ENCODE assay signal across 6 cellular contexts in genomic region chr12:57517718-57518117, GRCh38. TPM values are rescaled to one million over a fixed set of nuclear protein-coding genes. Genes with fewer than 3 reads are reported as not detected.
DNase-seq lines count a peak whose midpoint lies in the region; ATAC-seq, FAIRE-seq and TF ChIP-seq lines count a peak whose summit lies in the region.
"Not testable (repeated sequence)": the region's sequence is repeated elsewhere in the genome, so short reads cannot be mapped to it uniquely, and the experiment has no call there.

No MANE protein-coding gene starts in this region.

- H3K27ac ChIP-seq in A549 (peak overlapping the region in 1 of 2 experiments; percentile 95; a peak in 2 of 6 replicates), cingulate gyrus (ENCODE audit: low read depth, low read length) (peak overlapping the region; percentile 74), gastrocnemius medialis (peak overlapping the region; percentile 93 to 98 (median 96))
- not testable (repeated sequence) for H3K27ac ChIP-seq in HUES48 (ENCODE audit: low read depth, low read length); HepG2 (ENCODE audit: extremely low read length, insufficient read depth, low read length)

- WGBS in A549 (ENCODE audit: missing lambda C conversion rate): 93% methylated on average over 10 of the region's 10 CpGs
- WGBS in HepG2 (ENCODE audit: low lambda C conversion rate): 93% methylated on average over 10 of the region's 10 CpGs

- POLR2A ChIA-PET in A549 (lab: Yijun Ruan, JAX): interaction anchor here (0.5 kb wide), 1 partner anchor 92 kb away, joined by 7 read pairs; no protein-coding TSS in a partner anchor
- POLR2A ChIA-PET in HepG2 (lab: Yijun Ruan, JAX): interaction anchor here (1.0 to 7.8 kb wide), 9 partner anchors 14 to 83 kb away, joined by 3 to 90 read pairs (median 4); partner anchors contain the start of genes DCTN2, INHBC and PIP4K2C

- H3K9me3 ChIP-seq in A549; HUES48 (ENCODE audit: control insufficient read depth, insufficient read depth, low read length); HepG2 (ENCODE audit: low read length); gastrocnemius medialis: not testable (repeated sequence)

- not testable (repeated sequence) for H3K27me3 ChIP-seq in HUES48 (ENCODE audit: control insufficient read depth, insufficient read depth, low read length); HepG2 (ENCODE audit: control insufficient read depth in 1 of 2, insufficient read depth in 2 of 2, low read length in 2 of 2); gastrocnemius medialis

- TF ChIP-seq RAD21 in A549 (conservative IDR thresholded peaks at IDR 0.05 in 1 of 2, IDR thresholded peaks at IDR 0.05 in 1 of 2); HepG2 (CRISPR knock-in tag; IDR thresholded peaks at IDR 0.05): not testable (repeated sequence)

- not testable (repeated sequence) for FAIRE-seq in A549 (lab: Jason Lieb, UNC); HepG2 (lab: Jason Lieb, UNC)

- peaks cover 35% of the 10 kb centered on the region for H4K20me1 ChIP-seq in HepG2 (ENCODE audit: insufficient read depth, low read length)

- H3K4me2 ChIP-seq in A549 (peak overlapping the region; percentile 91), HepG2 (ENCODE audit: low read depth, low read length) (peak overlapping the region; percentile 85; the same call in 1 of the 2 replicates)

- peaks cover 24% of the 10 kb centered on the region for H3K79me2 ChIP-seq in HepG2 (ENCODE audit: insufficient read depth, low read length)

- intact Hi-C loops in HepG2 (cut with micrococcal nuclease; ENCODE audit: unreplicated experiment); gastrocnemius medialis (cut with DNase I; ENCODE audit: low total_unique reads): not testable (repeated sequence)

- H3K36me3 ChIP-seq in HUES48 (ENCODE audit: control insufficient read depth, insufficient read depth, low read length): peaks cover 66% of the 10 kb centered on the region
- peaks cover 20 to 46% of the 10 kb centered on the region in 2 experiments for H3K36me3 ChIP-seq in HepG2 (replicated peaks in 1 of 2; ENCODE audit: control insufficient read depth in 1 of 2, insufficient read depth in 2 of 2, low read length in 2 of 2)
- peaks cover 6 to 49% of the 10 kb centered on the region in 2 donors for H3K36me3 ChIP-seq in gastrocnemius medialis

- not testable (repeated sequence) for TF ChIP-seq POLR2A in A549 (IDR thresholded peaks at IDR 0.05; ENCODE audit: low read length); HepG2 (IDR thresholded peaks at IDR 0.05; ENCODE audit: insufficient read depth in 1 of 2, low read depth in 2 of 2, low read length in 2 of 2); gastrocnemius medialis (IDR thresholded peaks at IDR 0.05)

- TF ChIP-seq CTCF in A549 (IDR thresholded peaks at IDR 0.05); HepG2 (CRISPR knock-in tag; IDR thresholded peaks at IDR 0.05); gastrocnemius medialis (IDR thresholded peaks at IDR 0.05 in 4 of 5, conservative IDR thresholded peaks at IDR 0.05 in 1 of 5): not testable (repeated sequence)

- not testable (repeated sequence) for ATAC-seq in A549, HepG2, gastrocnemius medialis

- peaks cover 76% of the 10 kb centered on the region for H3K36me3 Mint-ChIP-seq in activated T-cell treated with anti-CD3 and anti-CD28 coated beads, Interleukin-2, amount 50 U/mL, for 24 hours (ENCODE audit: low read depth)

- not testable (repeated sequence) for H3K27me3 Mint-ChIP-seq in activated T-cell treated with anti-CD3 and anti-CD28 coated beads, Interleukin-2, amount 50 U/mL, for 24 hours

- not testable (repeated sequence) for H2AFZ ChIP-seq in HepG2 (ENCODE audit: low read length)

- H3K4me1 ChIP-seq in A549: peaks cover 42% of the 10 kb centered on the region
- H3K4me1 ChIP-seq in HUES48 (ENCODE audit: control insufficient read depth, insufficient read depth, low read length): peaks cover 15% of the 10 kb centered on the region
- H3K4me1 ChIP-seq in HepG2 (ENCODE audit: insufficient read depth, low read length): peaks cover 31% of the 10 kb centered on the region
- H3K4me1 ChIP-seq in gastrocnemius medialis: peaks cover 39 to 43% of the 10 kb centered on the region in 2 donors

- TF ChIP-seq EP300 in A549 (IDR thresholded peaks at IDR 0.05); HepG2 (IDR thresholded peaks at IDR 0.05; ENCODE audit: low read depth in 2 of 2, low read length in 2 of 2); HepG2 (CRISPR knock-in tag; IDR thresholded peaks at IDR 0.05; ENCODE audit: borderline replicate concordance): not testable (repeated sequence)

- peak overlapping the region; percentile 100 for H3K27ac Mint-ChIP-seq in activated T-cell treated with anti-CD3 and anti-CD28 coated beads, Interleukin-2, amount 50 U/mL, for 24 hours

- peak overlapping the region; percentile 85; the same call in 1 of the 3 replicates for H3K4me3 ChIP-seq in A549
- 0 out of 2 replicates have a peak overlapping the region, but pooled peaks have one; percentile 7 for H3K4me3 ChIP-seq in HUES48 (ENCODE audit: low read depth, low read length)
- H3K4me3 ChIP-seq in HepG2 (replicated peaks in 1 of 3; ENCODE audit: insufficient read depth in 1 of 3, low read depth in 2 of 3, low read length in 3 of 3): not testable (repeated sequence)
- peak overlapping the region; percentile 42 to 84 (median 80) for H3K4me3 ChIP-seq in gastrocnemius medialis

- in situ Hi-C loops in HepG2 (cut with HindIII; ENCODE audit: extremely low pct_ligation_motif_present, low pct_unique_long_range_greater_than_20kb): not testable (repeated sequence)
- in situ Hi-C loops in gastrocnemius medialis (cut with MboI; ENCODE audit: low sequenced_read_pairs in 4 of 4): loop anchor here in 1 of 4 donors (25.0 kb wide), 1 partner anchor 880 kb away; the partner anchor contains the start of genes ATP5F1B and BAZ2A

- H3K9ac ChIP-seq in HUES48 (ENCODE audit: low read depth, low read length): not testable (repeated sequence)
- H3K9ac ChIP-seq in HepG2 (ENCODE audit: insufficient read depth, low read depth, low read length): peak overlapping the region; percentile 100; the same call in 1 of the 2 replicates

- BruUV-seq in HepG2 (replicated peaks; lab: Mats Ljungman, UMichigan): not testable (repeated sequence)

- H3K4me3 Mint-ChIP-seq in activated T-cell treated with anti-CD3 and anti-CD28 coated beads, Interleukin-2, amount 50 U/mL, for 24 hours: peak overlapping the region; percentile 94

- peaks cover 52% of the 10 kb centered on the region for H3K4me1 Mint-ChIP-seq in activated T-cell treated with anti-CD3 and anti-CD28 coated beads, Interleukin-2, amount 50 U/mL, for 24 hours (ENCODE audit: low read depth)

- CTCF ChIA-PET in A549 (lab: Yijun Ruan, JAX): interaction anchor here (0.7 to 1.9 kb wide), 5 partner anchors 13 to 274 kb away, joined by 3 to 4 read pairs (median 3); no protein-coding TSS in a partner anchor
- CTCF ChIA-PET in HepG2 (lab: Yijun Ruan, JAX; ENCODE audit: low intra/inter-chr PET ratio, low total read pairs): not testable (repeated sequence)

- not testable (repeated sequence) for H3K9me3 Mint-ChIP-seq in activated T-cell treated with anti-CD3 and anti-CD28 coated beads, Interleukin-2, amount 50 U/mL, for 24 hours

- not testable (repeated sequence) for DNase-seq in A549 (ENCODE audit: low read depth in 1 of 2, low spot score in 1 of 2); activated T-cell treated with anti-CD3 and anti-CD28 coated beads, Interleukin-2, amount 50 U/mL, for 24 hours; HepG2 (ENCODE audit: low spot score); gastrocnemius medialis

RNA-seq across cellular contexts. Expression of gene DDIT3, which starts 2.6 kb away (rescaled TPM):
- polyA plus RNA-seq in A549 (2011; rRNA removed) (73.1 and 93.0 TPM in 2 replicates), A549 (2017; fragmentation: RNase III; extraction: RNeasy Plus Mini Kit Qiagen cat#74134 plus additional on column Dnase treatment) (11.5 to 16.0 TPM (median 13.5 TPM) in 3 replicates), HepG2 (2011; rRNA removed) (45.2 and 48.7 TPM in 2 replicates)
- 23.4 and 24.8 TPM in 2 replicates for polyA plus RNA-seq in A549 (2012; cell fraction: cytosol; rRNA removed)
- 27.5 and 41.9 TPM in 2 replicates for polyA plus RNA-seq in A549 (2012; cell fraction: nucleus; rRNA removed)
- polyA minus RNA-seq in A549 (2011; rRNA and poly(A)+ RNA removed): 34.1 and 35.5 TPM in 2 replicates
- total RNA-seq in HepG2 (2016; rRNA removed; fragmentation: Illumina TruSeq; extraction: Trizol) (17.5 and 27.5 TPM in 2 replicates), gastrocnemius medialis (10 to 100 TPM; 11.8 to 46.4 (median 17.1) TPM)
- 13.2 and 15.7 TPM in 2 replicates for total RNA-seq in HepG2 (2016; cell fraction: cytosol; rRNA removed; fragmentation: Illumina TruSeq; extraction: Trizol; ENCODE audit: low read depth)
- 20.9 and 30.4 TPM in 2 replicates for total RNA-seq in HepG2 (2016; cell fraction: insoluble cytoplasmic fraction; rRNA removed; fragmentation: Illumina TruSeq; extraction: Trizol)
- total RNA-seq in HepG2 (2016; cell fraction: membrane; rRNA removed; fragmentation: Illumina TruSeq; extraction: Trizol): 15.9 and 19.3 TPM in 2 replicates
- total RNA-seq in HepG2 (2016; cell fraction: nucleus; rRNA removed; fragmentation: Illumina TruSeq; extraction: Trizol): 37.8 and 43.6 TPM in 2 replicates
- 22.9 and 23.5 TPM in 2 replicates for polyA plus RNA-seq in HepG2 (2011; cell fraction: cytosol; rRNA removed)
- polyA plus RNA-seq in HepG2 (2011; cell fraction: nucleus; rRNA removed): 90.1 and 90.7 TPM in 2 replicates
- 29.8 and 51.1 TPM in 2 replicates for polyA plus RNA-seq in HepG2 (2012)
- polyA plus RNA-seq in HepG2 (2016; cell fraction: cytosol; fragmentation: Illumina TruSeq; extraction: Trizol; ENCODE audit: low read depth): 8.3 and 8.5 TPM in 2 replicates
- 16.7 and 17.7 TPM in 2 replicates for polyA plus RNA-seq in HepG2 (2016; cell fraction: insoluble cytoplasmic fraction; fragmentation: Illumina TruSeq; extraction: Trizol; ENCODE audit: low read depth)
- 9.9 and 11.5 TPM in 2 replicates for polyA plus RNA-seq in HepG2 (2016; cell fraction: membrane; fragmentation: Illumina TruSeq; extraction: Trizol; ENCODE audit: low read depth)
- 85.6 and 93.4 TPM in 2 replicates for polyA plus RNA-seq in HepG2 (2016; cell fraction: nucleus; fragmentation: Illumina TruSeq; extraction: Trizol; ENCODE audit: insufficient read depth, low read depth)
- polyA minus RNA-seq in HepG2 (2011; rRNA and poly(A)+ RNA removed; ENCODE audit: low replicate concordance): 11.9 and 14.2 TPM in 2 replicates
- 6.3 and 7.4 TPM in 2 replicates for polyA minus RNA-seq in HepG2 (2011; cell fraction: cytosol; rRNA and poly(A)+ RNA removed)
- 43.4 and 45.6 TPM in 2 replicates for polyA minus RNA-seq in HepG2 (2011; cell fraction: nucleus; rRNA and poly(A)+ RNA removed)

RNA-seq across cellular contexts. Expression of gene MBD6, which starts 4.9 kb away (rescaled TPM):
- polyA plus RNA-seq in A549 (2011; rRNA removed) (4.6 and 7.3 TPM in 2 replicates), A549 (2017; fragmentation: RNase III; extraction: RNeasy Plus Mini Kit Qiagen cat#74134 plus additional on column Dnase treatment) (18.7 to 25.3 TPM (median 24.2 TPM) in 3 replicates), HepG2 (2011; rRNA removed) (5.9 and 6.1 TPM in 2 replicates)
- 6.5 and 10.2 TPM in 2 replicates for polyA plus RNA-seq in A549 (2012; cell fraction: cytosol; rRNA removed)
- 23.1 and 25.7 TPM in 2 replicates for polyA plus RNA-seq in A549 (2012; cell fraction: nucleus; rRNA removed)
- polyA minus RNA-seq in A549 (2011; rRNA and poly(A)+ RNA removed): 10.5 and 16.5 TPM in 2 replicates
- total RNA-seq in HepG2 (2016; rRNA removed; fragmentation: Illumina TruSeq; extraction: Trizol) (4.1 and 5.1 TPM in 2 replicates), gastrocnemius medialis (10 to 100 TPM in 3 of 4 donors, 1 to 10 TPM in 1; 5.5 to 20.3 (median 12.9) TPM)
- total RNA-seq in HepG2 (2016; cell fraction: cytosol; rRNA removed; fragmentation: Illumina TruSeq; extraction: Trizol; ENCODE audit: low read depth): 4.8 and 5.3 TPM in 2 replicates
- 4.0 and 5.3 TPM in 2 replicates for total RNA-seq in HepG2 (2016; cell fraction: insoluble cytoplasmic fraction; rRNA removed; fragmentation: Illumina TruSeq; extraction: Trizol)
- 6.2 and 8.8 TPM in 2 replicates for total RNA-seq in HepG2 (2016; cell fraction: membrane; rRNA removed; fragmentation: Illumina TruSeq; extraction: Trizol)
- 6.5 and 10.2 TPM in 2 replicates for total RNA-seq in HepG2 (2016; cell fraction: nucleus; rRNA removed; fragmentation: Illumina TruSeq; extraction: Trizol)
- 1.1 and 1.8 TPM in 2 replicates for polyA plus RNA-seq in HepG2 (2011; cell fraction: cytosol; rRNA removed)
- polyA plus RNA-seq in HepG2 (2011; cell fraction: nucleus; rRNA removed): 36.0 and 45.9 TPM in 2 replicates
- 22.8 and 22.9 TPM in 2 replicates for polyA plus RNA-seq in HepG2 (2012)
- polyA plus RNA-seq in HepG2 (2016; cell fraction: cytosol; fragmentation: Illumina TruSeq; extraction: Trizol; ENCODE audit: low read depth): 3.4 and 4.1 TPM in 2 replicates
- 15.7 and 15.8 TPM in 2 replicates for polyA plus RNA-seq in HepG2 (2016; cell fraction: insoluble cytoplasmic fraction; fragmentation: Illumina TruSeq; extraction: Trizol; ENCODE audit: low read depth)
- polyA plus RNA-seq in HepG2 (2016; cell fraction: membrane; fragmentation: Illumina TruSeq; extraction: Trizol; ENCODE audit: low read depth): 16.1 and 18.3 TPM in 2 replicates
- 57.7 and 62.7 TPM in 2 replicates for polyA plus RNA-seq in HepG2 (2016; cell fraction: nucleus; fragmentation: Illumina TruSeq; extraction: Trizol; ENCODE audit: insufficient read depth, low read depth)
- polyA minus RNA-seq in HepG2 (2011; rRNA and poly(A)+ RNA removed; ENCODE audit: low replicate concordance): 5.7 and 10.6 TPM in 2 replicates
- 5.4 and 10.1 TPM in 2 replicates for polyA minus RNA-seq in HepG2 (2011; cell fraction: cytosol; rRNA and poly(A)+ RNA removed)
- polyA minus RNA-seq in HepG2 (2011; cell fraction: nucleus; rRNA and poly(A)+ RNA removed): 15.7 and 16.7 TPM in 2 replicates

RNA-seq across cellular contexts. Expression of gene DCTN2, which starts 29.3 kb away (rescaled TPM):
- 140 and 169 TPM in 2 replicates for polyA plus RNA-seq in A549 (2011; rRNA removed)
- polyA plus RNA-seq in A549 (2012; cell fraction: cytosol; rRNA removed): 83.3 and 106 TPM in 2 replicates
- polyA plus RNA-seq in A549 (2012; cell fraction: nucleus; rRNA removed): 139 and 202 TPM in 2 replicates
- 203 to 211 TPM (median 211 TPM) in 3 replicates for polyA plus RNA-seq in A549 (2017; fragmentation: RNase III; extraction: RNeasy Plus Mini Kit Qiagen cat#74134 plus additional on column Dnase treatment)
- 155 and 160 TPM in 2 replicates for polyA minus RNA-seq in A549 (2011; rRNA and poly(A)+ RNA removed)
- total RNA-seq in HepG2 (2016; rRNA removed; fragmentation: Illumina TruSeq; extraction: Trizol): 72.0 and 75.5 TPM in 2 replicates
- 16.3 and 20.3 TPM in 2 replicates for total RNA-seq in HepG2 (2016; cell fraction: cytosol; rRNA removed; fragmentation: Illumina TruSeq; extraction: Trizol; ENCODE audit: low read depth)
- total RNA-seq in HepG2 (2016; cell fraction: insoluble cytoplasmic fraction; rRNA removed; fragmentation: Illumina TruSeq; extraction: Trizol): 63.9 and 76.9 TPM in 2 replicates
- 38.0 and 40.0 TPM in 2 replicates for total RNA-seq in HepG2 (2016; cell fraction: membrane; rRNA removed; fragmentation: Illumina TruSeq; extraction: Trizol)
- 43.6 and 51.0 TPM in 2 replicates for total RNA-seq in HepG2 (2016; cell fraction: nucleus; rRNA removed; fragmentation: Illumina TruSeq; extraction: Trizol)
- polyA plus RNA-seq in HepG2 (2011; rRNA removed): 77.4 and 85.7 TPM in 2 replicates
- polyA plus RNA-seq in HepG2 (2011; cell fraction: cytosol; rRNA removed): 82.2 and 86.7 TPM in 2 replicates
- 67.6 and 71.9 TPM in 2 replicates for polyA plus RNA-seq in HepG2 (2011; cell fraction: nucleus; rRNA removed)
- polyA plus RNA-seq in HepG2 (2012): 70.0 and 93.9 TPM in 2 replicates
- 26.7 and 27.0 TPM in 2 replicates for polyA plus RNA-seq in HepG2 (2016; cell fraction: cytosol; fragmentation: Illumina TruSeq; extraction: Trizol; ENCODE audit: low read depth)
- polyA plus RNA-seq in HepG2 (2016; cell fraction: insoluble cytoplasmic fraction; fragmentation: Illumina TruSeq; extraction: Trizol; ENCODE audit: low read depth): 106 and 134 TPM in 2 replicates
- 43.7 and 48.7 TPM in 2 replicates for polyA plus RNA-seq in HepG2 (2016; cell fraction: membrane; fragmentation: Illumina TruSeq; extraction: Trizol; ENCODE audit: low read depth)
- polyA plus RNA-seq in HepG2 (2016; cell fraction: nucleus; fragmentation: Illumina TruSeq; extraction: Trizol; ENCODE audit: insufficient read depth, low read depth): 110 and 115 TPM in 2 replicates
- polyA minus RNA-seq in HepG2 (2011; rRNA and poly(A)+ RNA removed; ENCODE audit: low replicate concordance): 76.1 and 154 TPM in 2 replicates
- 60.3 and 62.5 TPM in 2 replicates for polyA minus RNA-seq in HepG2 (2011; cell fraction: cytosol; rRNA and poly(A)+ RNA removed)
- 49.6 and 54.1 TPM in 2 replicates for polyA minus RNA-seq in HepG2 (2011; cell fraction: nucleus; rRNA and poly(A)+ RNA removed)
- 100 to 1,000 TPM; 147 to 265 (median 177) TPM for total RNA-seq in gastrocnemius medialis

RNA-seq across cellular contexts. Expression of gene MARS1, which starts 29.9 kb away (rescaled TPM):
- polyA plus RNA-seq in A549 (2011; rRNA removed) (372 and 406 TPM in 2 replicates), A549 (2017; fragmentation: RNase III; extraction: RNeasy Plus Mini Kit Qiagen cat#74134 plus additional on column Dnase treatment) (209 to 230 TPM (median 227 TPM) in 3 replicates), HepG2 (2011; rRNA removed) (115 and 167 TPM in 2 replicates)
- 236 and 247 TPM in 2 replicates for polyA plus RNA-seq in A549 (2012; cell fraction: cytosol; rRNA removed)
- 504 and 527 TPM in 2 replicates for polyA plus RNA-seq in A549 (2012; cell fraction: nucleus; rRNA removed)
- polyA minus RNA-seq in A549 (2011; rRNA and poly(A)+ RNA removed): 428 and 497 TPM in 2 replicates
- total RNA-seq in HepG2 (2016; rRNA removed; fragmentation: Illumina TruSeq; extraction: Trizol) (177 and 181 TPM in 2 replicates), gastrocnemius medialis (10 to 100 TPM; 37.7 to 81.1 (median 42.0) TPM)
- 69.2 and 77.6 TPM in 2 replicates for total RNA-seq in HepG2 (2016; cell fraction: cytosol; rRNA removed; fragmentation: Illumina TruSeq; extraction: Trizol; ENCODE audit: low read depth)
- total RNA-seq in HepG2 (2016; cell fraction: insoluble cytoplasmic fraction; rRNA removed; fragmentation: Illumina TruSeq; extraction: Trizol): 178 and 182 TPM in 2 replicates
- 116 and 124 TPM in 2 replicates for total RNA-seq in HepG2 (2016; cell fraction: membrane; rRNA removed; fragmentation: Illumina TruSeq; extraction: Trizol)
- total RNA-seq in HepG2 (2016; cell fraction: nucleus; rRNA removed; fragmentation: Illumina TruSeq; extraction: Trizol): 147 and 177 TPM in 2 replicates
- 90.1 and 98.7 TPM in 2 replicates for polyA plus RNA-seq in HepG2 (2011; cell fraction: cytosol; rRNA removed)
- polyA plus RNA-seq in HepG2 (2011; cell fraction: nucleus; rRNA removed): 450 and 538 TPM in 2 replicates
- 160 and 209 TPM in 2 replicates for polyA plus RNA-seq in HepG2 (2012)
- polyA plus RNA-seq in HepG2 (2016; cell fraction: cytosol; fragmentation: Illumina TruSeq; extraction: Trizol; ENCODE audit: low read depth): 68.2 and 75.1 TPM in 2 replicates
- 150 and 162 TPM in 2 replicates for polyA plus RNA-seq in HepG2 (2016; cell fraction: insoluble cytoplasmic fraction; fragmentation: Illumina TruSeq; extraction: Trizol; ENCODE audit: low read depth)
- 87.9 and 114 TPM in 2 replicates for polyA plus RNA-seq in HepG2 (2016; cell fraction: membrane; fragmentation: Illumina TruSeq; extraction: Trizol; ENCODE audit: low read depth)
- 239 and 240 TPM in 2 replicates for polyA plus RNA-seq in HepG2 (2016; cell fraction: nucleus; fragmentation: Illumina TruSeq; extraction: Trizol; ENCODE audit: insufficient read depth, low read depth)
- polyA minus RNA-seq in HepG2 (2011; rRNA and poly(A)+ RNA removed; ENCODE audit: low replicate concordance): 242 and 269 TPM in 2 replicates
- 76.3 and 117 TPM in 2 replicates for polyA minus RNA-seq in HepG2 (2011; cell fraction: cytosol; rRNA and poly(A)+ RNA removed)
- 213 and 244 TPM in 2 replicates for polyA minus RNA-seq in HepG2 (2011; cell fraction: nucleus; rRNA and poly(A)+ RNA removed)

RNA-seq across cellular contexts. Expression of gene KIF5A, which starts 32.1 kb away (rescaled TPM):
- polyA plus RNA-seq in A549 (2011; rRNA removed): 0.89 and 0.90 TPM in 2 replicates
- 0.23 and 0.24 TPM in 2 replicates for polyA plus RNA-seq in A549 (2012; cell fraction: cytosol; rRNA removed)
- 0.56 and 0.67 TPM in 2 replicates for polyA plus RNA-seq in A549 (2012; cell fraction: nucleus; rRNA removed)
- polyA plus RNA-seq in A549 (2017; fragmentation: RNase III; extraction: RNeasy Plus Mini Kit Qiagen cat#74134 plus additional on column Dnase treatment): 0.45 to 0.61 TPM (median 0.55 TPM) in 3 replicates
- polyA minus RNA-seq in A549 (2011; rRNA and poly(A)+ RNA removed): 0.58 and 0.63 TPM in 2 replicates
- total RNA-seq in HepG2 (2016; rRNA removed; fragmentation: Illumina TruSeq; extraction: Trizol): 1.1 and 1.6 TPM in 2 replicates
- total RNA-seq in HepG2 (2016; cell fraction: cytosol; rRNA removed; fragmentation: Illumina TruSeq; extraction: Trizol; ENCODE audit: low read depth): 0.18 and 0.71 TPM in 2 replicates
- 0.91 and 1.5 TPM in 2 replicates for total RNA-seq in HepG2 (2016; cell fraction: insoluble cytoplasmic fraction; rRNA removed; fragmentation: Illumina TruSeq; extraction: Trizol)
- total RNA-seq in HepG2 (2016; cell fraction: membrane; rRNA removed; fragmentation: Illumina TruSeq; extraction: Trizol): 0.37 and 0.41 TPM in 2 replicates
- 3.2 and 3.6 TPM in 2 replicates for total RNA-seq in HepG2 (2016; cell fraction: nucleus; rRNA removed; fragmentation: Illumina TruSeq; extraction: Trizol)
- polyA plus RNA-seq in HepG2 (2011; rRNA removed): 10.3 and 11.9 TPM in 2 replicates
- 2.9 and 3.5 TPM in 2 replicates for polyA plus RNA-seq in HepG2 (2011; cell fraction: cytosol; rRNA removed)
- polyA plus RNA-seq in HepG2 (2011; cell fraction: nucleus; rRNA removed): 35.5 and 41.8 TPM in 2 replicates
- polyA plus RNA-seq in HepG2 (2012): 8.0 and 9.1 TPM in 2 replicates
- 0.12 and 0.15 TPM in 2 replicates for polyA plus RNA-seq in HepG2 (2016; cell fraction: cytosol; fragmentation: Illumina TruSeq; extraction: Trizol; ENCODE audit: low read depth)
- polyA plus RNA-seq in HepG2 (2016; cell fraction: insoluble cytoplasmic fraction; fragmentation: Illumina TruSeq; extraction: Trizol; ENCODE audit: low read depth): 0.97 and 1.1 TPM in 2 replicates
- polyA plus RNA-seq in HepG2 (2016; cell fraction: membrane; fragmentation: Illumina TruSeq; extraction: Trizol; ENCODE audit: low read depth): 0.27 and 0.29 TPM in 2 replicates
- 7.8 and 8.7 TPM in 2 replicates for polyA plus RNA-seq in HepG2 (2016; cell fraction: nucleus; fragmentation: Illumina TruSeq; extraction: Trizol; ENCODE audit: insufficient read depth, low read depth)
- polyA minus RNA-seq in HepG2 (2011; rRNA and poly(A)+ RNA removed; ENCODE audit: low replicate concordance): 0.02 and 2.8 TPM in 2 replicates
- 1.9 and 3.0 TPM in 2 replicates for polyA minus RNA-seq in HepG2 (2011; cell fraction: cytosol; rRNA and poly(A)+ RNA removed)
- 17.8 and 18.6 TPM in 2 replicates for polyA minus RNA-seq in HepG2 (2011; cell fraction: nucleus; rRNA and poly(A)+ RNA removed)
- total RNA-seq in gastrocnemius medialis: under 1 TPM in 2 of 4 donors, not detected in 2; 0.09 to 0.36 TPM
